In the genomic region with DNA sequence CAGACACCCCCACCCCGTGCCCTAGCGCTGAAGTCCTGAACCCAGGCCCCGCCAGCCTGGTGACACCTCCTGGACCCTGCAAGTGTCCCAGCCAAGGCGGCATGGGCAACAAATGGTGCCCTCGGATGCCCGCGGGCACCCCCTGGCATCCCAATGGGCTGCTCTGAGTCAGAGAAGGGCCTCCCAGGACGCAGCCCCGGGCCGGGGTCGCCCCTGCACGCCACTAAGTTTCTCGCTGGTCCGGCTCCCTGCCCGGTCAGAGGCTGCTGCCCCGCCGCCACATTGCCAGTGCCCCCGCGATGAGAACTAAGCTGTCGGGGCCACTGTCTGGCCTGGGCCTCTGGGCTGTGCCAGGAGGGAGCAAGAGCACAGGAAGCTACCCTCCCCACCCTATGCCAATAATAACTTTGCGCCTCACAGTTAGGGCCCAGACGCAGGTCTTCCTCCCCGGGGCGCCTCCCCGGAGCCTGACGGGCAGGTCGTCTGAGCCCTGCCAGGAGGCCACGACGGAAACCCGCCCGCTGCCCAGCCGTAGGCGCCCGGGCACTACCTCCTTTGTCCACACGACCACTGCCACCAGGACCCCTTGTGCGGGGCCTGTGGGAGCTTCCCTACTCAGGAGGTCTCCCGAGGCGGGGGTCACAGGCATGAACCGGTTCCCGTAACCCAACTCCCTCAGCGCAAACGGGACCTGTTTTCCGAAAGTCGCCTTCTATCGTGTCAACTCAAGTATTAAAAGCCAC, we compare ENCODE assay signal across 9 cellular contexts. TPM values are rescaled to one million over a fixed set of nuclear protein-coding genes. Genes with fewer than 3 reads are reported as not detected.
A peak's percentile ranks its signal among the peaks of the same experiment; 100 is the strongest.
DNase-seq lines count a peak whose midpoint lies in the region; ATAC-seq and TF ChIP-seq lines count a peak whose summit lies in the region.
"Had no signal": no experiment of that assay in that cellular context is flagged by ENCODE, and none has a peak within 500 bp of the region (broad histone marks: within the 10 kb centered on the region; RNA-seq: fewer than 3 reads in every experiment).

No MANE protein-coding gene starts in this region.

- WGBS in right cardiac atrium: 5% methylated on average over 45 of the region's 45 CpGs

- H3K27me3 ChIP-seq in BE2C: peaks cover 24% of the 10 kb centered on the region
- peaks cover 67% of the 10 kb centered on the region for H3K27me3 ChIP-seq in HUES48 (ENCODE audit: control insufficient read depth, insufficient read depth, low read length)
- H3K27me3 ChIP-seq in right cardiac atrium (ENCODE audit: control insufficient read depth, insufficient read depth): no peaks in the 10 kb centered on the region

- H3K4me3 ChIP-seq in BE2C (ENCODE audit: low read depth, low read length) (peak overlapping the region; percentile 59), HUES48 (ENCODE audit: low read depth, low read length) (peak overlapping the region; percentile 59), right cardiac atrium (ENCODE audit: low read length) (peak overlapping the region; percentile 86)

- DNase-seq in BE2C: no peak
- no peak for DNase-seq in activated T-cell treated with anti-CD3 and anti-CD28 coated beads, Interleukin-2, amount 50 U/mL, for 4 hours
- DNase-seq in right cardiac atrium: no peak
- peak; percentile 50 for DNase-seq in stimulated activated CD4-positive, alpha-beta T cell treated with anti-CD3 and anti-CD28 coated beads, Interleukin-1b, Interleukin-23, amount 100 ng/mL, for 48 hours
- no peak for DNase-seq in NCI-H526 treated with DMSO at 0.1 percent for 48 hours (lab: John Stamatoyannopoulos, UW)
- DNase-seq in amygdala (lab: John Stamatoyannopoulos, UW): no peak

- intact Hi-C loops in right cardiac atrium (cut with DNase I): no loop called here

- no peak overlapping the region for H3K9ac ChIP-seq in HUES48 (ENCODE audit: low read depth, low read length)

- H3K4me1 Mint-ChIP-seq in activated T-cell treated with anti-CD3 and anti-CD28 coated beads, Interleukin-2, amount 50 U/mL, for 4 hours (ENCODE audit: low read depth): peaks cover 33% of the 10 kb centered on the region

- no peaks in the 10 kb centered on the region for H3K36me3 Mint-ChIP-seq in activated T-cell treated with anti-CD3 and anti-CD28 coated beads, Interleukin-2, amount 50 U/mL, for 4 hours (ENCODE audit: insufficient read depth)

- H3K4me1 ChIP-seq in BE2C (peaks cover 9% of the 10 kb centered on the region), HUES48 (ENCODE audit: control insufficient read depth, insufficient read depth, low read length) (peaks cover 12% of the 10 kb centered on the region), right cardiac atrium (ENCODE audit: control insufficient read depth, insufficient read depth, low read length) (peaks cover 4% of the 10 kb centered on the region)

- H3K27ac ChIP-seq in HUES48 (ENCODE audit: low read depth, low read length): no peak overlapping the region
- peak overlapping the region; percentile 43 for H3K27ac ChIP-seq in right cardiac atrium (ENCODE audit: low read length)
- H3K27ac ChIP-seq: HL-60 had no signal

- H3K27me3 Mint-ChIP-seq in activated T-cell treated with anti-CD3 and anti-CD28 coated beads, Interleukin-2, amount 50 U/mL, for 4 hours (ENCODE audit: low read depth): no peaks in the 10 kb centered on the region

- H3K4me3 Mint-ChIP-seq in activated T-cell treated with anti-CD3 and anti-CD28 coated beads, Interleukin-2, amount 50 U/mL, for 4 hours: peak overlapping the region; percentile 89

- no peaks in the 10 kb centered on the region for H3K9me3 ChIP-seq in BE2C
- H3K9me3 ChIP-seq in HUES48 (ENCODE audit: control insufficient read depth, insufficient read depth, low read length): no peaks in the 10 kb centered on the region
- no peaks in the 10 kb centered on the region for H3K9me3 ChIP-seq in right cardiac atrium (ENCODE audit: control insufficient read depth, low read length)

- H3K9me3 Mint-ChIP-seq in activated T-cell treated with anti-CD3 and anti-CD28 coated beads, Interleukin-2, amount 50 U/mL, for 4 hours: no peaks in the 10 kb centered on the region

- TF ChIP-seq CTCF in BE2C (IDR thresholded peaks at IDR 0.05; ENCODE audit: low read depth, low read length): no peak

- no peak for ATAC-seq in activated T-cell treated with anti-CD3 and anti-CD28 coated beads, Interleukin-2, amount 50 U/mL, for 4 hours
- ATAC-seq in right cardiac atrium (peak in 1 of 2 donors; percentile 5), HG03520 (IDR thresholded peaks at IDR 0.05; ENCODE audit: unreplicated experiment) (no peak)

- H3K36me3 ChIP-seq in BE2C (no peaks in the 10 kb centered on the region), HUES48 (ENCODE audit: control insufficient read depth, insufficient read depth, low read length) (no peaks in the 10 kb centered on the region)

RNA-seq across cellular contexts. Expression of gene ZFPM1, which starts 1.4 kb away (rescaled TPM):
- polyA plus RNA-seq in BE2C (2012; ENCODE audit: insufficient read depth, insufficient read length, low read depth): 3.9 TPM
- total RNA-seq in activated T-cell treated with anti-CD3 and anti-CD28 coated beads, Interleukin-2, amount 50 U/mL, for 4 hours: 10 to 100 TPM; 14.2 to 17.3 (median 15.9) TPM
- total RNA-seq in right cardiac atrium: 10 to 100 TPM in 1 of 4 donors, 1 to 10 TPM in 3; 8.1 to 11.4 (median 8.7) TPM
- polyA plus RNA-seq in right cardiac atrium: 7.7 TPM
